In the genomic region with DNA sequence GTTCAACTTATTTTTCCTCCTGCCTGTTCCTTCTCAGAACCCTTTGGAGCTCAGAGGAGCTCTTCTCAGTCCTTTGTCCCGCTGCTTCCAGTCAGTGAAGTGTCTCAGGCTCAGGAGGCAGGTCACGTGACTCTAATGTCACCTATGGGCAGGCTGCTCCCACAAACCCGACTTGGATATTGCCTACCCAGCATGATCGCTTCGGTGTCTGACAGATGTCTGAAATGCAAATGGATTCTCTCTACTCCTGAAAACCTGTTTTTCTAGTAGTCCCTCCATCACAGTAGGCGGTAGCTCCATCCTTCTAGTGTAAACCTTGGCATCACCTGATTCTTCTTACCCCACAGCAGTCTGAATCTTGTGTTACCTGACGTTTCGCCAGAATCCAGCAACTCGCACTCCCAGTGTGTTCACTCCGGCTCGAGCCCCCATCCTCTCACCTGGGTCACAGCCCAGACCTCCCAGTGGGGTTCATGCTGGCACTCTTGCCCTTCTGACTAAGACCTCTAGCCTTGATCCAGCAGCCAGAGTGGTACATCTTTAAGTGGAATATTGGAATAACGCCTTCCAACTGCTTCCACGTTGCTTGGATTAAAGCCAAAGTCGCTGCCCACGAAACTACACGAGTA, we compare ENCODE assay signal across 22 cellular contexts. TPM values are rescaled to one million over a fixed set of nuclear protein-coding genes. Genes with fewer than 3 reads are reported as not detected.
DNase-seq lines count a peak whose midpoint lies in the region; ATAC-seq and TF ChIP-seq lines count a peak whose summit lies in the region.
"Had no signal": no experiment of that assay in that cellular context is flagged by ENCODE, and none has a peak within 500 bp of the region (broad histone marks: within the 10 kb centered on the region; RNA-seq: fewer than 3 reads in every experiment).

No MANE protein-coding gene starts in this region.

- no peak overlapping the region; the same call in 1 of the 2 replicates for H3K4me3 Mint-ChIP-seq in WTC11
- no peak overlapping the region for H3K4me3 Mint-ChIP-seq in naive thymus-derived CD4-positive, alpha-beta T cell
- H3K4me3 Mint-ChIP-seq: activated B cell treated with CpG ODN at 0.5 μM for 24 hours; activated T-helper 17 cell treated with anti-CD3 and anti-CD28 coated beads, Interleukin-2, amount 50 U/mL, for 72 hours had no signal

- POLR2A ChIA-PET in WTC11 (lab: Charles Lee), result no interaction called here
- POLR2A ChIA-PET in naive thymus-derived CD4-positive, alpha-beta T cell (lab: Charles Lee), result no interaction called here

- H3K27me3 Mint-ChIP-seq in WTC11 (ENCODE audit: low read depth), result peaks cover 2% of the 10 kb centered on the region; the same call in 1 of the 2 replicates
- H3K27me3 Mint-ChIP-seq in naive thymus-derived CD4-positive, alpha-beta T cell, result peaks cover 4 to 10% (median 6%) of the 10 kb centered on the region in 5 donors

- H3K4me1 Mint-ChIP-seq in WTC11, result peaks cover 34% of the 10 kb centered on the region
- no peaks in the 10 kb centered on the region for H3K4me1 Mint-ChIP-seq in naive thymus-derived CD4-positive, alpha-beta T cell
- H3K4me1 Mint-ChIP-seq: activated B cell treated with CpG ODN at 0.5 μM for 24 hours; activated T-helper 17 cell treated with anti-CD3 and anti-CD28 coated beads, Interleukin-2, amount 50 U/mL, for 72 hours had no signal

- no peak for TF ChIP-seq CTCF in WTC11 (IDR thresholded peaks at IDR 0.05)

- H3K36me3 Mint-ChIP-seq in WTC11, result no peaks in the 10 kb centered on the region
- H3K36me3 Mint-ChIP-seq in naive thymus-derived CD4-positive, alpha-beta T cell, result no peaks in the 10 kb centered on the region

- H3K27ac Mint-ChIP-seq in WTC11, result 0 out of 2 replicates have a peak overlapping the region, but pooled peaks have one; percentile 12
- no peak overlapping the region for H3K27ac Mint-ChIP-seq in naive thymus-derived CD4-positive, alpha-beta T cell
- H3K27ac Mint-ChIP-seq: activated B cell treated with CpG ODN at 0.5 μM for 24 hours; activated T-helper 17 cell treated with anti-CD3 and anti-CD28 coated beads, Interleukin-2, amount 50 U/mL, for 72 hours had no signal

- no peaks in the 10 kb centered on the region for H3K9me3 ChIP-seq in naive thymus-derived CD4-positive, alpha-beta T cell (ENCODE audit: control insufficient read depth in 2 of 3, low read length in 3 of 3)
- H3K9me3 ChIP-seq: ovary, vagina had no signal

- DNase-seq in DMS79 treated with DMSO at 0.1 percent for 48 hours (lab: John Stamatoyannopoulos, UW) (peak; percentile 98), NCI-H1417 treated with DMSO at 0.1 percent for 48 hours (lab: John Stamatoyannopoulos, UW) (peak; percentile 12), WTC11 (ENCODE audit: low spot score) (peak; percentile 46), left kidney (ENCODE audit: low read depth, low spot score) (peak; percentile 35), EL (no peak), RKO (ENCODE audit: low spot score) (no peak)
- DNase-seq in naive thymus-derived CD4-positive, alpha-beta T cell, result no peak
- DNase-seq: activated B cell treated with CpG ODN at 0.5 μM for 24 hours; activated CD8-positive, alpha-beta memory T cell treated with anti-CD3 and anti-CD28 coated beads for 24 hours; amygdala; MV-4-11; ovary; stimulated activated naive CD8-positive, alpha-beta T cell treated with anti-CD3 and anti-CD28 coated beads, Interleukin-15, Interleukin-2, amounts not matched to agents 100 U/mL and 50 U/mL, for 24 hours; SW 1271 had no signal

- no peaks in the 10 kb centered on the region for H3K9me3 Mint-ChIP-seq in WTC11
- no peaks in the 10 kb centered on the region for H3K9me3 Mint-ChIP-seq in naive thymus-derived CD4-positive, alpha-beta T cell
- H3K9me3 Mint-ChIP-seq: activated B cell treated with CpG ODN at 0.5 μM for 24 hours; activated T-helper 17 cell treated with anti-CD3 and anti-CD28 coated beads, Interleukin-2, amount 50 U/mL, for 72 hours had no signal

- intact Hi-C loops in naive thymus-derived CD4-positive, alpha-beta T cell (cut with micrococcal nuclease), result no loop called here

- peak; percentile 90 for ATAC-seq in WTC11
- ATAC-seq in naive thymus-derived CD4-positive, alpha-beta T cell, result no peak
- ATAC-seq in HG03378 (IDR thresholded peaks at IDR 0.05; ENCODE audit: unreplicated experiment), result no peak
- ATAC-seq: activated T-helper 17 cell treated with anti-CD3 and anti-CD28 coated beads, Interleukin-2, amount 50 U/mL, for 72 hours; Panc1; stimulated activated naive CD8-positive, alpha-beta T cell treated with anti-CD3 and anti-CD28 coated beads, Interleukin-15, Interleukin-2, amounts not matched to agents 100 U/mL and 50 U/mL, for 24 hours had no signal

- H3K4me1 ChIP-seq in naive thymus-derived CD4-positive, alpha-beta T cell (ENCODE audit: control insufficient read depth in 2 of 2, insufficient read depth in 2 of 2, low read length in 2 of 2), result no peaks in the 10 kb centered on the region
- H3K4me1 ChIP-seq: vagina had no signal

- H3K27me3 ChIP-seq in naive thymus-derived CD4-positive, alpha-beta T cell (ENCODE audit: control insufficient read depth in 2 of 2, insufficient read depth in 2 of 2, low read length in 2 of 2), result no peaks in the 10 kb centered on the region
- H3K27me3 ChIP-seq: ovary, vagina had no signal

- H3K27ac ChIP-seq in naive thymus-derived CD4-positive, alpha-beta T cell (ENCODE audit: low read depth, low read length), result no peak overlapping the region
- H3K27ac ChIP-seq: ovary, vagina had no signal

- CTCF ChIA-PET in WTC11 (lab: Charles Lee), result interaction anchor here (0.5 kb wide), 2 partner anchors 61 to 106 kb away, joined by 3 read pairs; no protein-coding TSS in a partner anchor
- CTCF ChIA-PET in naive thymus-derived CD4-positive, alpha-beta T cell (lab: Charles Lee), result no interaction called here

- H3K36me3 ChIP-seq in naive thymus-derived CD4-positive, alpha-beta T cell (ENCODE audit: control insufficient read depth in 2 of 3, insufficient read depth in 3 of 3, low read length in 3 of 3), result no peaks in the 10 kb centered on the region
- H3K36me3 ChIP-seq: ovary, vagina had no signal

- H3K4me3 ChIP-seq in naive thymus-derived CD4-positive, alpha-beta T cell (ENCODE audit: low read length), result no peak overlapping the region
- H3K4me3 ChIP-seq: ovary, vagina had no signal

TF ChIP-seq in WTC11, 78 proteins besides CTCF, POLR2A, EP300 and RAD21:
- TF ChIP-seq, protein P1, sequence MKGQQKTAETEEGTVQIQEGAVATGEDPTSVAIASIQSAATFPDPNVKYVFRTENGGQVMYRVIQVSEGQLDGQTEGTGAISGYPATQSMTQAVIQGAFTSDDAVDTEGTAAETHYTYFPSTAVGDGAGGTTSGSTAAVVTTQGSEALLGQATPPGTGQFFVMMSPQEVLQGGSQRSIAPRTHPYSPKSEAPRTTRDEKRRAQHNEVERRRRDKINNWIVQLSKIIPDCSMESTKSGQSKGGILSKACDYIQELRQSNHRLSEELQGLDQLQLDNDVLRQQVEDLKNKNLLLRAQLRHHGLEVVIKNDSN (CRISPR knock-in tag; IDR thresholded peaks at IDR 0.05), result peak; percentile 89
- TF ChIP-seq ZNF317 (CRISPR knock-in tag; IDR thresholded peaks at IDR 0.05; ENCODE audit: borderline replicate concordance, low read depth) (no peak), ZNF232 (CRISPR knock-in tag; IDR thresholded peaks at IDR 0.05) (no peak)
- TF ChIP-seq, protein P2, sequence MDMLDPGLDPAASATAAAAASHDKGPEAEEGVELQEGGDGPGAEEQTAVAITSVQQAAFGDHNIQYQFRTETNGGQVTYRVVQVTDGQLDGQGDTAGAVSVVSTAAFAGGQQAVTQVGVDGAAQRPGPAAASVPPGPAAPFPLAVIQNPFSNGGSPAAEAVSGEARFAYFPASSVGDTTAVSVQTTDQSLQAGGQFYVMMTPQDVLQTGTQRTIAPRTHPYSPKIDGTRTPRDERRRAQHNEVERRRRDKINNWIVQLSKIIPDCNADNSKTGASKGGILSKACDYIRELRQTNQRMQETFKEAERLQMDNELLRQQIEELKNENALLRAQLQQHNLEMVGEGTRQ (CRISPR knock-in tag; IDR thresholded peaks at IDR 0.05), result peak; percentile 92
- TF ChIP-seq, protein P3, sequence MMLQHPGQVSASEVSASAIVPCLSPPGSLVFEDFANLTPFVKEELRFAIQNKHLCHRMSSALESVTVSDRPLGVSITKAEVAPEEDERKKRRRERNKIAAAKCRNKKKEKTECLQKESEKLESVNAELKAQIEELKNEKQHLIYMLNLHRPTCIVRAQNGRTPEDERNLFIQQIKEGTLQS (CRISPR knock-in tag; conservative IDR thresholded peaks at IDR 0.05), result no peak
- TF ChIP-seq, protein P4, sequence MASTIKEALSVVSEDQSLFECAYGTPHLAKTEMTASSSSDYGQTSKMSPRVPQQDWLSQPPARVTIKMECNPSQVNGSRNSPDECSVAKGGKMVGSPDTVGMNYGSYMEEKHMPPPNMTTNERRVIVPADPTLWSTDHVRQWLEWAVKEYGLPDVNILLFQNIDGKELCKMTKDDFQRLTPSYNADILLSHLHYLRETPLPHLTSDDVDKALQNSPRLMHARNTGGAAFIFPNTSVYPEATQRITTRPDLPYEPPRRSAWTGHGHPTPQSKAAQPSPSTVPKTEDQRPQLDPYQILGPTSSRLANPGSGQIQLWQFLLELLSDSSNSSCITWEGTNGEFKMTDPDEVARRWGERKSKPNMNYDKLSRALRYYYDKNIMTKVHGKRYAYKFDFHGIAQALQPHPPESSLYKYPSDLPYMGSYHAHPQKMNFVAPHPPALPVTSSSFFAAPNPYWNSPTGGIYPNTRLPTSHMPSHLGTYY (CRISPR knock-in tag; IDR thresholded peaks at IDR 0.05), result no peak

RNA-seq across cellular contexts. Expression of a gene that starts 5.4 kb away (rescaled TPM):
- not detected in 3 replicates for total RNA-seq in WTC11 (2021)
- not detected for total RNA-seq in naive thymus-derived CD4-positive, alpha-beta T cell
- polyA plus RNA-seq in naive thymus-derived CD4-positive, alpha-beta T cell, result not detected
- total RNA-seq: activated B cell treated with CpG ODN at 0.5 μM for 24 hours; activated T-helper 17 cell treated with anti-CD3 and anti-CD28 coated beads, Interleukin-2, amount 50 U/mL, for 72 hours; Daoy; endothelial cell of umbilical vein; glomerular endothelial cell; mucosa of gallbladder; vagina had no signal
- polyA plus RNA-seq: endothelial cell of umbilical vein had no signal

Comparison
In these comparisons a context has a peak if more than half of its experiments do, and no peak if none do; other contexts are left out.
1. DNase-seq: peak in DMS79 treated with DMSO at 0.1 percent for 48 hours (single experiment), NCI-H1417 treated with DMSO at 0.1 percent for 48 hours (single experiment), WTC11 (single experiment) and left kidney (single experiment); none in EL (single experiment), naive thymus-derived CD4-positive, alpha-beta T cell (0 of 9) and RKO (single experiment).